ENCODE assay signal across 24 cellular contexts in genomic region chr2:55043841-55044240, GRCh38.
"Had no signal": no experiment of that assay in that cellular context is flagged by ENCODE, and none has a peak within 500 bp of the region (broad histone marks: within the 10 kb centered on the region; RNA-seq: fewer than 3 reads in every experiment).

No MANE protein-coding gene starts in this region.

- H3K4me3 Mint-ChIP-seq: dendritic cell treated with granulocyte-macrophage colony-stimulating factor and Interleukin-4, amounts not matched to agents 40 ng/mL and 50 ng/mL, for 4 days; effector memory CD8-positive, alpha-beta T cell; immature natural killer cell; memory B cell; mesothelial cell of epicardium; naive B cell; nephron; stimulated activated naive CD8-positive, alpha-beta T cell treated with anti-CD3 and anti-CD28 coated beads, Interleukin-15, Interleukin-2, amounts not matched to agents 100 ng/mL and 50 ng/mL, for 24 hours had no signal

- H3K4me3 ChIP-seq: esophagus squamous epithelium, left ventricle myocardium inferior, lower lobe of right lung, pancreas, spleen, tibial nerve had no signal

- H3K9me3 ChIP-seq: esophagus squamous epithelium, lower lobe of right lung, pancreas had no signal

- H3K27me3 ChIP-seq: esophagus squamous epithelium, foreskin keratinocyte, pancreas, spleen, tibial nerve had no signal

- FAIRE-seq: colon, keratinocyte, pancreas had no signal

- H3K27ac Mint-ChIP-seq: dendritic cell treated with granulocyte-macrophage colony-stimulating factor and Interleukin-4, amounts not matched to agents 40 ng/mL and 50 ng/mL, for 4 days; effector memory CD8-positive, alpha-beta T cell; immature natural killer cell; memory B cell; mesothelial cell of epicardium; naive B cell; nephron; progenitor cell of endocrine pancreas; stimulated activated naive CD8-positive, alpha-beta T cell treated with anti-CD3 and anti-CD28 coated beads, Interleukin-15, Interleukin-2, amounts not matched to agents 100 ng/mL and 50 ng/mL, for 24 hours had no signal

- ATAC-seq: effector memory CD8-positive, alpha-beta T cell; foreskin keratinocyte; left cardiac atrium; lower lobe of right lung; pancreas; right cardiac atrium had no signal

- H3K27ac ChIP-seq: epithelial cell of prostate, esophagus squamous epithelium, foreskin keratinocyte, left ventricle myocardium inferior, lower lobe of right lung, pancreas, spleen, tibial nerve had no signal

- H3K36me3 Mint-ChIP-seq: immature natural killer cell had no signal

- H3K36me3 ChIP-seq: esophagus squamous epithelium, left ventricle myocardium inferior, lower lobe of right lung, pancreas, spleen, tibial nerve had no signal

- H3K9me3 Mint-ChIP-seq: dendritic cell treated with granulocyte-macrophage colony-stimulating factor and Interleukin-4, amounts not matched to agents 40 ng/mL and 50 ng/mL, for 4 days; effector memory CD8-positive, alpha-beta T cell; memory B cell had no signal

- DNase-seq: effector memory CD8-positive, alpha-beta T cell; esophagus squamous epithelium; foreskin keratinocyte; immature natural killer cell; left cardiac atrium; left ventricle myocardium inferior; lower lobe of right lung; naive B cell; occipital lobe; pancreas; right cardiac atrium; spleen; stimulated activated CD4-positive, alpha-beta T cell treated with anti-CD3 and anti-CD28 coated beads, Interleukin-15, amount 100 ng/mL, for 24 hours; stimulated activated CD4-positive, alpha-beta T cell treated with anti-CD3 and anti-CD28 coated beads, Interleukin-1b, Interleukin-23, amount 100 ng/mL, for 48 hours had no signal
